Comparison of ENCODE assay signal across 19 cellular contexts in the genomic region with DNA sequence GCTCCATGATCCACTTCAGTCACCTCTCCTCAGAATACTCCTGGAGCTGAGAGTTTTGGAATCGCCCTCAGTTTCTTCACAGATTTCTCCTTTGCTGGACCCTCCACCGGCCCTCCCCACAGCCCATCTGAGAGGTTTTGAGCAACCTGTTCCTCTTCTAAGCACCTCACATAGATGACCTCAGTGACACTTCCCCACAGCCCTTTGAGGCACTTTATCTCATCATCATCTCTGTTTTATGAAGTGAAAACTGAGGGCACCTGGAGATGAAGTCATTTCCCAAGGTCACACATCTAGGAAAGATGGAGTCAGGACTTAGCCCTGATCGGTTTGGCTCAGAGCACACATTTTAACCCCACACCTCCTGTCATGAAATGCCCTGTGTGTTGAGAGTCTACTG.
"Had no signal": no experiment of that assay in that cellular context is flagged by ENCODE, and none has a peak within 500 bp of the region (broad histone marks: within the 10 kb centered on the region; RNA-seq: fewer than 3 reads in every experiment).

No MANE protein-coding gene starts in this region.

- DNase-seq: cortex of kidney; effector memory CD4-positive, alpha-beta T cell; gastrocnemius medialis; immature natural killer cell; left lung; lower lobe of right lung; naive B cell; posterior cingulate gyrus; sigmoid colon; stimulated activated CD4-positive, alpha-beta T cell treated with anti-CD3 and anti-CD28 coated beads, Interleukin-2, amount 100 ng/mL, for 24 hours; stimulated activated CD4-positive, alpha-beta T cell treated with anti-CD3 and anti-CD28 coated beads, Interleukin-4, amount 100 ng/mL, for 4 hours; stimulated activated naive CD4-positive, alpha-beta T cell treated with Interleukin-2 at 50 U/mL for 16 hours had no signal

- ATAC-seq: gastrocnemius medialis had no signal

- H3K36me3 ChIP-seq: esophagus muscularis mucosa, gastrocnemius medialis, left lung, lower lobe of right lung, right atrium auricular region, sigmoid colon had no signal

- H3K9me3 ChIP-seq: esophagus muscularis mucosa, gastrocnemius medialis, left lung, lower lobe of right lung, right atrium auricular region, sigmoid colon had no signal

- H3K27ac Mint-ChIP-seq: immature natural killer cell, memory B cell had no signal

- H3K4me1 Mint-ChIP-seq: immature natural killer cell, naive B cell had no signal

- H3K27ac ChIP-seq: epithelial cell of prostate, esophagus muscularis mucosa, gastrocnemius medialis, left lung, lower lobe of right lung, right atrium auricular region, sigmoid colon, skin epidermis had no signal

- H3K27me3 ChIP-seq: gastrocnemius medialis, left lung, right atrium auricular region, sigmoid colon had no signal

- FAIRE-seq: endometrium, keratinocyte had no signal

- H3K4me1 ChIP-seq: right atrium auricular region had no signal

- H3K4me3 ChIP-seq: esophagus muscularis mucosa, gastrocnemius medialis, left lung, lower lobe of right lung, right atrium auricular region, sigmoid colon, skin epidermis had no signal

- H3K9me3 Mint-ChIP-seq: immature natural killer cell, memory B cell, naive B cell had no signal

- H3K36me3 Mint-ChIP-seq: immature natural killer cell, memory B cell, naive B cell had no signal

- H3K4me3 Mint-ChIP-seq: immature natural killer cell, memory B cell, naive B cell had no signal
